1 cellular context compared by ENCODE assay signal in the genomic region with DNA sequence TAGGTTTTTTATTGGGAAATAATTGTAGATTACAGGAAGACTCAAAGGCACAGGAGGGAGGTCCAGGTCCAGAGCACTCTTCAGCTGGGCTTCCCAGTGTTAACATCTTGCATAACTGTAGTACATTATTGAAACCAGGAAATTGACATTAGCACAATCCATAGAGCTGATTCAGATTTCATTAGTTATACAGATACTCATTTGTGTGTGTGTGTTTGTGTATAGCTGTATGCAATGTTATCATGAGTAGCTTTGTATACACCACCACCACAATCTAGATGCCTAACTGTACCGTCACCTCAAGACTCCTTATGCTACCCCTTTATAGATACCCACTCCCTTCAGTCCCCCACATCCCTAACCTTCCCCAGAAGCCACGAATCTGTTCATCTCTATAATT.
TF ChIP-seq lines count a peak whose summit lies in the region.

No MANE protein-coding gene starts in this region.

TF ChIP-seq in H1, 55 proteins besides CTCF, POLR2A, EP300 and RAD21:
- TF ChIP-seq POLR2AphosphoS5 (IDR thresholded peaks at IDR 0.05; ENCODE audit: low read depth, low read length) (no peak), TAF1 (IDR thresholded peaks at IDR 0.05; ENCODE audit: low read depth, low read length) (no peak)
TF ChIP-seq in H1: peak in this region for 0.
